1 cellular context compared by ENCODE assay signal in genomic region chr15:69924531-69924930, GRCh38.
TF ChIP-seq lines count a peak whose summit lies in the region.

No MANE protein-coding gene starts in this region.

TF ChIP-seq in HEK293, 187 proteins besides CTCF, POLR2A, EP300 and RAD21 (continued from another document):
- no peak for TF ChIP-seq ZBTB11 (tag by site-specific recombination; conservative IDR thresholded peaks at IDR 0.05; ENCODE audit: low read depth)
TF ChIP-seq in HEK293: peak in this region for 7.
